ENCODE assay signal across 1 cellular context in genomic region chr2:112690853-112691390, GRCh38.
TF ChIP-seq lines count a peak whose summit lies in the region.

No MANE protein-coding gene starts in this region.

TF ChIP-seq in HepG2, 621 proteins besides CTCF, POLR2A, EP300 and RAD21 (continued from another document and continues in another):
- TF ChIP-seq, protein P1, sequence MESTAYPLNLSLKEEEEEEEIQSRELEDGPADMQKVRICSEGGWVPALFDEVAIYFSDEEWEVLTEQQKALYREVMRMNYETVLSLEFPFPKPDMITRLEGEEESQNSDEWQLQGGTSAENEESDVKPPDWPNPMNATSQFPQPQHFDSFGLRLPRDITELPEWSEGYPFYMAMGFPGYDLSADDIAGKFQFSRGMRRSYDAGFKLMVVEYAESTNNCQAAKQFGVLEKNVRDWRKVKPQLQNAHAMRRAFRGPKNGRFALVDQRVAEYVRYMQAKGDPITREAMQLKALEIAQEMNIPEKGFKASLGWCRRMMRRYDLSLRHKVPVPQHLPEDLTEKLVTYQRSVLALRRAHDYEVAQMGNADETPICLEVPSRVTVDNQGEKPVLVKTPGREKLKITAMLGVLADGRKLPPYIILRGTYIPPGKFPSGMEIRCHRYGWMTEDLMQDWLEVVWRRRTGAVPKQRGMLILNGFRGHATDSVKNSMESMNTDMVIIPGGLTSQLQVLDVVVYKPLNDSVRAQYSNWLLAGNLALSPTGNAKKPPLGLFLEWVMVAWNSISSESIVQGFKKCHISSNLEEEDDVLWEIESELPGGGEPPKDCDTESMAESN (CRISPR knock-in tag; conservative IDR thresholded peaks at IDR 0.05) = no peak
- TF ChIP-seq ZBTB20 (CRISPR knock-in tag; IDR thresholded peaks at IDR 0.05; ENCODE audit: borderline replicate concordance, low read depth) = peak; percentile 65; the same call in 1 of the 2 replicates
- TF ChIP-seq ZNF274 (CRISPR knock-in tag; IDR thresholded peaks at IDR 0.05) = no peak
- TF ChIP-seq E2F2 (CRISPR knock-in tag; IDR thresholded peaks at IDR 0.05; ENCODE audit: borderline replicate concordance) = no peak
- no peak for TF ChIP-seq ISL2 (CRISPR knock-in tag; IDR thresholded peaks at IDR 0.05)
- TF ChIP-seq, protein P2, sequence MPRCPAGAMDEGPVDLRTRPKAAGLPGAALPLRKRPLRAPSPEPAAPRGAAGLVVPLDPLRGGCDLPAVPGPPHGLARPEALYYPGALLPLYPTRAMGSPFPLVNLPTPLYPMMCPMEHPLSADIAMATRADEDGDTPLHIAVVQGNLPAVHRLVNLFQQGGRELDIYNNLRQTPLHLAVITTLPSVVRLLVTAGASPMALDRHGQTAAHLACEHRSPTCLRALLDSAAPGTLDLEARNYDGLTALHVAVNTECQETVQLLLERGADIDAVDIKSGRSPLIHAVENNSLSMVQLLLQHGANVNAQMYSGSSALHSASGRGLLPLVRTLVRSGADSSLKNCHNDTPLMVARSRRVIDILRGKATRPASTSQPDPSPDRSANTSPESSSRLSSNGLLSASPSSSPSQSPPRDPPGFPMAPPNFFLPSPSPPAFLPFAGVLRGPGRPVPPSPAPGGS (CRISPR knock-in tag; IDR thresholded peaks at IDR 0.05) = no peak
- no peak for TF ChIP-seq ZNF30 (CRISPR knock-in tag; IDR thresholded peaks at IDR 0.05)
- peak; percentile 83 for TF ChIP-seq XRCC5 (optimal IDR thresholded peaks at IDR 0.05; ENCODE audit: low read length)
- peak; percentile 47; the same call in 1 of the 2 replicates for TF ChIP-seq ZNF292 (CRISPR knock-in tag; IDR thresholded peaks at IDR 0.05; ENCODE audit: borderline replicate concordance, low read depth)
- TF ChIP-seq ZNF317 (CRISPR knock-in tag; IDR thresholded peaks at IDR 0.05) = no peak
- no peak for TF ChIP-seq ARID2 (CRISPR knock-in tag; IDR thresholded peaks at IDR 0.05; ENCODE audit: borderline replicate concordance)
- no peak for TF ChIP-seq ZNF318 (CRISPR knock-in tag; IDR thresholded peaks at IDR 0.05)
- TF ChIP-seq RNF219 (CRISPR knock-in tag; IDR thresholded peaks at IDR 0.05) = no peak
- TF ChIP-seq, protein P3, sequence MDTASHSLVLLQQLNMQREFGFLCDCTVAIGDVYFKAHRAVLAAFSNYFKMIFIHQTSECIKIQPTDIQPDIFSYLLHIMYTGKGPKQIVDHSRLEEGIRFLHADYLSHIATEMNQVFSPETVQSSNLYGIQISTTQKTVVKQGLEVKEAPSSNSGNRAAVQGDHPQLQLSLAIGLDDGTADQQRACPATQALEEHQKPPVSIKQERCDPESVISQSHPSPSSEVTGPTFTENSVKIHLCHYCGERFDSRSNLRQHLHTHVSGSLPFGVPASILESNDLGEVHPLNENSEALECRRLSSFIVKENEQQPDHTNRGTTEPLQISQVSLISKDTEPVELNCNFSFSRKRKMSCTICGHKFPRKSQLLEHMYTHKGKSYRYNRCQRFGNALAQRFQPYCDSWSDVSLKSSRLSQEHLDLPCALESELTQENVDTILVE (CRISPR knock-in tag; IDR thresholded peaks at IDR 0.05) = no peak
- TF ChIP-seq MAX (IDR thresholded peaks at IDR 0.05) = no peak; the same call in 1 of the 2 replicates
- TF ChIP-seq ZNF207 (IDR thresholded peaks at IDR 0.05; ENCODE audit: borderline replicate concordance) = no peak
- no peak for TF ChIP-seq PAWR (CRISPR knock-in tag; IDR thresholded peaks at IDR 0.05; ENCODE audit: borderline replicate concordance)
- TF ChIP-seq BRCA1 (CRISPR knock-in tag; IDR thresholded peaks at IDR 0.05) = no peak
- TF ChIP-seq GZF1 (CRISPR knock-in tag; IDR thresholded peaks at IDR 0.05) = no peak
- TF ChIP-seq, protein P4, sequence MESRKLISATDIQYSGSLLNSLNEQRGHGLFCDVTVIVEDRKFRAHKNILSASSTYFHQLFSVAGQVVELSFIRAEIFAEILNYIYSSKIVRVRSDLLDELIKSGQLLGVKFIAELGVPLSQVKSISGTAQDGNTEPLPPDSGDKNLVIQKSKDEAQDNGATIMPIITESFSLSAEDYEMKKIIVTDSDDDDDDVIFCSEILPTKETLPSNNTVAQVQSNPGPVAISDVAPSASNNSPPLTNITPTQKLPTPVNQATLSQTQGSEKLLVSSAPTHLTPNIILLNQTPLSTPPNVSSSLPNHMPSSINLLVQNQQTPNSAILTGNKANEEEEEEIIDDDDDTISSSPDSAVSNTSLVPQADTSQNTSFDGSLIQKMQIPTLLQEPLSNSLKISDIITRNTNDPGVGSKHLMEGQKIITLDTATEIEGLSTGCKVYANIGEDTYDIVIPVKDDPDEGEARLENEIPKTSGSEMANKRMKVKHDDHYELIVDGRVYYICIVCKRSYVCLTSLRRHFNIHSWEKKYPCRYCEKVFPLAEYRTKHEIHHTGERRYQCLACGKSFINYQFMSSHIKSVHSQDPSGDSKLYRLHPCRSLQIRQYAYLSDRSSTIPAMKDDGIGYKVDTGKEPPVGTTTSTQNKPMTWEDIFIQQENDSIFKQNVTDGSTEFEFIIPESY (CRISPR knock-in tag; IDR thresholded peaks at IDR 0.05) = no peak
- TF ChIP-seq THRA (CRISPR knock-in tag; IDR thresholded peaks at IDR 0.05; ENCODE audit: borderline replicate concordance) = no peak
- no peak for TF ChIP-seq KLF11 (CRISPR knock-in tag; IDR thresholded peaks at IDR 0.05)
- no peak for TF ChIP-seq GRHL1 (CRISPR knock-in tag; conservative IDR thresholded peaks at IDR 0.05)
- no peak for TF ChIP-seq EHMT2 (IDR thresholded peaks at IDR 0.05; ENCODE audit: borderline replicate concordance, low read depth, low read length)
- TF ChIP-seq SNRNP70 (IDR thresholded peaks at IDR 0.05; ENCODE audit: low read depth, low read length) = no peak
- TF ChIP-seq ZMYM4 (CRISPR knock-in tag; IDR thresholded peaks at IDR 0.05) = no peak
- TF ChIP-seq TMF1 (CRISPR knock-in tag; IDR thresholded peaks at IDR 0.05; ENCODE audit: low read depth) = no peak
- no peak for TF ChIP-seq ZNF709 (CRISPR knock-in tag; IDR thresholded peaks at IDR 0.05)
- no peak for TF ChIP-seq ATF3 (CRISPR knock-in tag; IDR thresholded peaks at IDR 0.05)
- TF ChIP-seq, protein P5, sequence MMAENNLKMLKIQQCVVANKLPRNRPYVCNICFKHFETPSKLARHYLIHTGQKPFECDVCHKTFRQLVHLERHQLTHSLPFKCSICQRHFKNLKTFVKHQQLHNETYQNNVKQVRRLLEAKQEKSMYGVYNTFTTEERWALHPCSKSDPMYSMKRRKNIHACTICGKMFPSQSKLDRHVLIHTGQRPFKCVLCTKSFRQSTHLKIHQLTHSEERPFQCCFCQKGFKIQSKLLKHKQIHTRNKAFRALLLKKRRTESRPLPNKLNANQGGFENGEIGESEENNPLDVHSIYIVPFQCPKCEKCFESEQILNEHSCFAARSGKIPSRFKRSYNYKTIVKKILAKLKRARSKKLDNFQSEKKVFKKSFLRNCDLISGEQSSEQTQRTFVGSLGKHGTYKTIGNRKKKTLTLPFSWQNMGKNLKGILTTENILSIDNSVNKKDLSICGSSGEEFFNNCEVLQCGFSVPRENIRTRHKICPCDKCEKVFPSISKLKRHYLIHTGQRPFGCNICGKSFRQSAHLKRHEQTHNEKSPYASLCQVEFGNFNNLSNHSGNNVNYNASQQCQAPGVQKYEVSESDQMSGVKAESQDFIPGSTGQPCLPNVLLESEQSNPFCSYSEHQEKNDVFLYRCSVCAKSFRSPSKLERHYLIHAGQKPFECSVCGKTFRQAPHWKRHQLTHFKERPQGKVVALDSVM (CRISPR knock-in tag; IDR thresholded peaks at IDR 0.05) = peak; percentile 94
